10 cellular contexts compared by ENCODE assay signal in the genomic region with DNA sequence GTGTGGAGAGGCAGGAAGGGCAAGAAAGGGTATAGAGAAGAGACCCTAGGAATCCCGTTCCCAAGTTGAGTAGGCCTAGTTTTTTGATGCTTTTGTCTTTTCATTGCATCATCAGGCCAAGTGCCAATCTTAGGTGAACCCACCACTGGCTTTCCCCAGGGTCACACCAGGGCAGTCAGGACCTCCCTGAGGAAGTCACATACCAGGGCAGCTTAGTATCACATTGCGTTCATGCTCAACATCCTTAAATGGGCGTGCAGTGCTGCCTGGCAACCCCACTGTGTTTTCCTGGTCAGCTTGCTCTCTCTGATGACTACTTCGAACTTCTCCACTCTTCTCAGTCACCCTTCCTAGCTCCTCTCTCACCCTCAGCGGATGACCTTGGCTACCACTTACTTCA.
DNase-seq lines count a peak whose midpoint lies in the region; ATAC-seq lines count a peak whose summit lies in the region.
"Had no signal": no experiment of that assay in that cellular context is flagged by ENCODE, and none has a peak within 500 bp of the region (broad histone marks: within the 10 kb centered on the region; RNA-seq: fewer than 3 reads in every experiment).

No MANE protein-coding gene starts in this region.

- no peak for ATAC-seq in GM21528 (IDR thresholded peaks at IDR 0.05; ENCODE audit: low FRiP score, unreplicated experiment)
- no peak for ATAC-seq in HG03108 (IDR thresholded peaks at IDR 0.05; ENCODE audit: unreplicated experiment)

- DNase-seq in ELR (ENCODE audit: low read depth): peak; percentile 73
- peak; percentile 80 for DNase-seq in MV-4-11 (lab: John Stamatoyannopoulos, UW)
- DNase-seq in fibroblast of gingiva (ENCODE audit: low read depth): peak; percentile 76
- peak; percentile 56 for DNase-seq in non-pigmented ciliary epithelial cell (ENCODE audit: low read depth)
- no peak for DNase-seq in C1 segment of cervical spinal cord (lab: John Stamatoyannopoulos, UW)
- no peak for DNase-seq in NCI-H1694 (lab: John Stamatoyannopoulos, UW)
- DNase-seq: activated CD4-positive, alpha-beta memory T cell treated with anti-CD3 and anti-CD28 coated beads, Interleukin-2, amount 10 ng/mL, durations not matched to agents 7 days and 5 days; OCI-M1 had no signal

Comparison
In these comparisons a context has a peak if more than half of its experiments do, and no peak if none do; other contexts are left out.
1. DNase-seq: peak in ELR (single experiment), MV-4-11 (single experiment), fibroblast of gingiva (single experiment) and non-pigmented ciliary epithelial cell (single experiment); none in C1 segment of cervical spinal cord (0 of 14) and NCI-H1694 (single experiment).